In genomic region chr9:23741304-23741800, GRCh38 we compare ENCODE assay signal across 27 cellular contexts.
"Had no signal": no experiment of that assay in that cellular context is flagged by ENCODE, and none has a peak within 500 bp of the region (broad histone marks: within the 10 kb centered on the region; RNA-seq: fewer than 3 reads in every experiment).

No MANE protein-coding gene starts in this region.

- DNase-seq: activated CD4-positive, alpha-beta memory T cell treated with anti-CD3 and anti-CD28 coated beads for 36 hours; activated CD4-positive, alpha-beta T cell treated with anti-CD3 and anti-CD28 coated beads for 48 hours; activated CD4-positive, CD25-positive, alpha-beta regulatory T cell; activated effector memory CD4-positive, alpha-beta T cell treated with Interleukin-2 at 50 U/mL for 16 hours; activated naive CD4-positive, alpha-beta T cell treated with anti-CD3 and anti-CD28 coated beads for 36 hours; activated naive CD8-positive, alpha-beta T cell treated with anti-CD3 and anti-CD28 coated beads, Interleukin-2, amount 10 ng/mL, durations not matched to agents 7 days and 5 days; activated T-cell treated with anti-CD3 and anti-CD28 coated beads, Interleukin-2, amount 50 U/mL, for 72 hours; amniotic stem cell; colonic mucosa; dorsolateral prefrontal cortex; effector memory CD8-positive, alpha-beta T cell; gastrocnemius medialis; head of caudate nucleus; immature natural killer cell; left lung; naive thymus-derived CD8-positive, alpha-beta T cell; ovary; psoas muscle; spleen; stimulated activated CD4-positive, alpha-beta T cell treated with anti-CD3 and anti-CD28 coated beads, Interleukin-4, amount 100 ng/mL, for 24 hours; substantia nigra; T1000; thyroid gland had no signal

- H3K4me1 ChIP-seq: breast epithelium, colonic mucosa, gastrocnemius medialis, left lung, psoas muscle, right atrium auricular region, spleen, thyroid gland had no signal

- H3K4me3 ChIP-seq: breast epithelium, colonic mucosa, dorsolateral prefrontal cortex, esophagus muscularis mucosa, gastrocnemius medialis, left lung, lung, ovary, psoas muscle, right atrium auricular region, spleen, thyroid gland had no signal

- H3K9me3 ChIP-seq: breast epithelium, colonic mucosa, esophagus muscularis mucosa, gastrocnemius medialis, left lung, ovary, psoas muscle, right atrium auricular region, spleen, thyroid gland had no signal

- H3K27ac ChIP-seq: breast epithelium, colonic mucosa, esophagus muscularis mucosa, gastrocnemius medialis, left lung, ovary, psoas muscle, right atrium auricular region, spleen, thyroid gland had no signal

- H3K27me3 ChIP-seq: breast epithelium, colonic mucosa, dorsolateral prefrontal cortex, esophagus muscularis mucosa, gastrocnemius medialis, left lung, ovary, right atrium auricular region, spleen, thyroid gland had no signal

- H3K36me3 ChIP-seq: breast epithelium, colonic mucosa, esophagus muscularis mucosa, gastrocnemius medialis, left lung, ovary, right atrium auricular region, spleen, thyroid gland had no signal

- ATAC-seq: activated T-cell treated with anti-CD3 and anti-CD28 coated beads, Interleukin-2, amount 50 U/mL, for 72 hours; effector memory CD8-positive, alpha-beta T cell; gastrocnemius medialis; left lung; naive thymus-derived CD8-positive, alpha-beta T cell; psoas muscle had no signal
